Comparison of ENCODE assay signal across 8 cellular contexts in genomic region chr10:73096041-73096451, GRCh38. TPM values are rescaled to one million over a fixed set of nuclear protein-coding genes. Genes with fewer than 3 reads are reported as not detected.
A peak's percentile ranks its signal among the peaks of the same experiment; 100 is the strongest.
DNase-seq lines count a peak whose midpoint lies in the region; ATAC-seq and TF ChIP-seq lines count a peak whose summit lies in the region.

No MANE protein-coding gene starts in this region.

- TF ChIP-seq POLR2A in suprapubic skin (IDR thresholded peaks at IDR 0.05) = no peak

- H3K9me3 ChIP-seq in neuron (ENCODE audit: low read length) (no peaks in the 10 kb centered on the region), suprapubic skin (no peaks in the 10 kb centered on the region)

- peak overlapping the region; percentile 94 for H3K27ac ChIP-seq in suprapubic skin

- H3K27me3 ChIP-seq in neuron (ENCODE audit: insufficient read depth, low read length) (no peaks in the 10 kb centered on the region), suprapubic skin (no peaks in the 10 kb centered on the region)

- H3K36me3 ChIP-seq in neuron (ENCODE audit: insufficient read depth, low read length) (peaks cover 3% of the 10 kb centered on the region), suprapubic skin (no peaks in the 10 kb centered on the region)

- H3K4me3 ChIP-seq in AG09309 (ENCODE audit: control insufficient read depth, low read depth, low read length) (peak overlapping the region; percentile 74), fibroblast of villous mesenchyme (ENCODE audit: low read depth, low read length) (peak overlapping the region; percentile 99), neuron (ENCODE audit: low read length) (peak overlapping the region; percentile 73), suprapubic skin (peak overlapping the region; percentile 86)

- peak; percentile 36 for ATAC-seq in GM18909 (IDR thresholded peaks at IDR 0.05; ENCODE audit: poor library complexity, unreplicated experiment)
- peak; percentile 43 for ATAC-seq in HG03354 (IDR thresholded peaks at IDR 0.05; ENCODE audit: poor library complexity, severe bottlenecking, unreplicated experiment)

- peak overlapping the region; percentile 52 for H2AFZ ChIP-seq in neuron (ENCODE audit: low read depth, low read length)

- WGBS in suprapubic skin = under 1% methylated on average over 29 of the region's 29 CpGs

- no peak for TF ChIP-seq EP300 in suprapubic skin (IDR thresholded peaks at IDR 0.05)

- peaks cover 12% of the 10 kb centered on the region for H3K4me1 ChIP-seq in neuron (ENCODE audit: insufficient read depth, low read length)
- peaks cover 33% of the 10 kb centered on the region for H3K4me1 ChIP-seq in suprapubic skin

- TF ChIP-seq CTCF in AG09309 (IDR thresholded peaks at IDR 0.05; ENCODE audit: control insufficient read depth, insufficient read depth, low read depth, low read length, missing control alignments) (no peak), fibroblast of villous mesenchyme (IDR thresholded peaks at IDR 0.05; ENCODE audit: insufficient read depth, low read depth, low read length) (no peak), suprapubic skin (IDR thresholded peaks at IDR 0.05) (no peak)

- DNase-seq in AG09309 (ENCODE audit: low read depth) = no peak
- peak; percentile 79 for DNase-seq in RPMI8226
- peak; percentile 89 for DNase-seq in activated effector memory CD4-positive, alpha-beta T cell treated with anti-CD3 and anti-CD28 coated beads, Interleukin-2, amount 50 U/mL, for 16 hours
- peak; percentile 78 for DNase-seq in fibroblast of villous mesenchyme (ENCODE audit: low read depth)
- peak; percentile 81 to 88 for DNase-seq in suprapubic skin (ENCODE audit: low spot score in 2 of 2)

RNA-seq across cellular contexts. Expression of gene P4HA1, which starts 0.6 kb away (rescaled TPM):
- 183 and 323 TPM in 2 replicates for total RNA-seq in fibroblast of villous mesenchyme
- total RNA-seq in suprapubic skin = 10 to 100 TPM; 10.6 to 19.5 (median 16.0) TPM

RNA-seq across cellular contexts. Expression of gene NUDT13, which starts 14.2 kb away (rescaled TPM):
- 1.7 and 3.2 TPM in 2 replicates for total RNA-seq in fibroblast of villous mesenchyme
- total RNA-seq in suprapubic skin = 1 to 10 TPM in 3 of 4 donors, under 1 TPM in 1; 0.86 to 4.2 (median 1.5) TPM
